1 cellular context compared by ENCODE assay signal in the genomic region with DNA sequence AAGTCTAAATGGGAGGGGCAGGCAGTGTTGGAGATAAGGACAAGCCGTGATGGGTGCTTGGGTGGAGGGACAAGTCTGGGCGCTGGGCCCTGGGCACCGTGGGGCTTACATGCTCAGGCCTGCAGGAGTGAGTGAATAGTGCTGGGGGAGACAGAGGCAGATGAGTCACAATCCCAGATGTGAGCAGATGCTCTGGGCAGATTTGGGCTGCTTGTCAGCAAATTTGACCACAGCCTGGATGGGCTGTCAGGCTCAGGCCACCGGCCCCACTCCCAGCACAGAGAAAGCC.
TF ChIP-seq lines count a peak whose summit lies in the region.

No MANE protein-coding gene starts in this region.

TF ChIP-seq in HEK293, 187 proteins besides CTCF, POLR2A, EP300 and RAD21 (continued from another document and continues in another):
- TF ChIP-seq, protein P1, sequence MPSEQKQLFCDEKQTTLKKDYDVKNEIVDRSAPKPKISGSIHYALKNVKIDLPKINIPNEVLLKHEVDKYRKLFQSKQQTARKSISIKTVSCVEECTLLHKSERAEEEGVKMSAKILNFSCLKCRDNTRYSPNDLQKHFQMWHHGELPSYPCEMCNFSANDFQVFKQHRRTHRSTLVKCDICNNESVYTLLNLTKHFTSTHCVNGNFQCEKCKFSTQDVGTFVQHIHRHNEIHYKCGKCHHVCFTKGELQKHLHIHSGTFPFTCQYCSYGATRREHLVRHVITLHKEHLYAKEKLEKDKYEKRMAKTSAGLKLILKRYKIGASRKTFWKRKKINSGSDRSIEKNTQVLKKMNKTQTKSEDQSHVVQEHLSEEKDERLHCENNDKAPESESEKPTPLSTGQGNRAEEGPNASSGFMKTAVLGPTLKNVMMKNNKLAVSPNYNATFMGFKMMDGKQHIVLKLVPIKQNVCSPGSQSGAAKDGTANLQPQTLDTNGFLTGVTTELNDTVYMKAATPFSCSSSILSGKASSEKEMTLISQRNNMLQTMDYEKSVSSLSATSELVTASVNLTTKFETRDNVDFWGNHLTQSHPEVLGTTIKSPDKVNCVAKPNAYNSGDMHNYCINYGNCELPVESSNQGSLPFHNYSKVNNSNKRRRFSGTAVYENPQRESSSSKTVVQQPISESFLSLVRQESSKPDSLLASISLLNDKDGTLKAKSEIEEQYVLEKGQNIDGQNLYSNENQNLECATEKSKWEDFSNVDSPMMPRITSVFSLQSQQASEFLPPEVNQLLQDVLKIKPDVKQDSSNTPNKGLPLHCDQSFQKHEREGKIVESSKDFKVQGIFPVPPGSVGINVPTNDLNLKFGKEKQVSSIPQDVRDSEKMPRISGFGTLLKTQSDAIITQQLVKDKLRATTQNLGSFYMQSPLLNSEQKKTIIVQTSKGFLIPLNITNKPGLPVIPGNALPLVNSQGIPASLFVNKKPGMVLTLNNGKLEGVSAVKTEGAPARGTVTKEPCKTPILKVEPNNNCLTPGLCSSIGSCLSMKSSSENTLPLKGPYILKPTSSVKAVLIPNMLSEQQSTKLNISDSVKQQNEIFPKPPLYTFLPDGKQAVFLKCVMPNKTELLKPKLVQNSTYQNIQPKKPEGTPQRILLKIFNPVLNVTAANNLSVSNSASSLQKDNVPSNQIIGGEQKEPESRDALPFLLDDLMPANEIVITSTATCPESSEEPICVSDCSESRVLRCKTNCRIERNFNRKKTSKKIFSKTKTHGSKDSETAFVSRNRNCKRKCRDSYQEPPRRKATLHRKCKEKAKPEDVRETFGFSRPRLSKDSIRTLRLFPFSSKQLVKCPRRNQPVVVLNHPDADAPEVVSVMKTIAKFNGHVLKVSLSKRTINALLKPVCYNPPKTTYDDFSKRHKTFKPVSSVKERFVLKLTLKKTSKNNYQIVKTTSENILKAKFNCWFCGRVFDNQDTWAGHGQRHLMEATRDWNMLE (tag by site-specific recombination; conservative IDR thresholded peaks at IDR 0.05; ENCODE audit: low read depth): 0 out of 2 replicates have a peak, but pooled peaks have one; percentile 13
- TF ChIP-seq ZNF529 (tag by site-specific recombination; IDR thresholded peaks at IDR 0.05; ENCODE audit: insufficient replicate concordance) (no peak), ZNF112 (tag by site-specific recombination; IDR thresholded peaks at IDR 0.05) (no peak), ZFP41 (tag by site-specific recombination; IDR thresholded peaks at IDR 0.05; ENCODE audit: borderline replicate concordance) (no peak), ZNF157 (tag by site-specific recombination; IDR thresholded peaks at IDR 0.05) (no peak), ZNF777 (tag by site-specific recombination; IDR thresholded peaks at IDR 0.05; ENCODE audit: borderline replicate concordance) (no peak), KLF8 (tag by site-specific recombination; IDR thresholded peaks at IDR 0.05) (no peak), ZNF274 (IDR thresholded peaks at IDR 0.05; ENCODE audit: low read length) (no peak), ZNF274 (tag by site-specific recombination; IDR thresholded peaks at IDR 0.05; ENCODE audit: borderline replicate concordance) (no peak), GLIS1 (tag by site-specific recombination; IDR thresholded peaks at IDR 0.05) (peak; percentile 16; the same call in 1 of the 2 replicates), ZNF366 (tag by site-specific recombination; conservative IDR thresholded peaks at IDR 0.05) (no peak), ZNF600 (tag by site-specific recombination; IDR thresholded peaks at IDR 0.05) (peak; percentile 67), ZNF311 (tag by site-specific recombination; IDR thresholded peaks at IDR 0.05; ENCODE audit: borderline replicate concordance) (no peak), FEZF1 (tag by site-specific recombination; IDR thresholded peaks at IDR 0.05) (no peak), ZEB2 (tag by site-specific recombination; IDR thresholded peaks at IDR 0.05) (peak; percentile 61; the same call in 1 of the 2 replicates), SCRT1 (tag by site-specific recombination; IDR thresholded peaks at IDR 0.05; ENCODE audit: borderline replicate concordance) (no peak), ZNF521 (tag by site-specific recombination; IDR thresholded peaks at IDR 0.05) (no peak), SALL2 (tag by site-specific recombination; IDR thresholded peaks at IDR 0.05; ENCODE audit: borderline replicate concordance) (no peak), GLI4 (tag by site-specific recombination; IDR thresholded peaks at IDR 0.05) (no peak), ZNF266 (tag by site-specific recombination; IDR thresholded peaks at IDR 0.05; ENCODE audit: low read depth) (no peak), ZNF626 (tag by site-specific recombination; IDR thresholded peaks at IDR 0.05) (no peak), ZNF391 (tag by site-specific recombination; IDR thresholded peaks at IDR 0.05; ENCODE audit: borderline replicate concordance, low read depth) (no peak), ZNF501 (tag by site-specific recombination; IDR thresholded peaks at IDR 0.05) (no peak), MEIS1 (CRISPR knock-in tag; IDR thresholded peaks at IDR 0.05; ENCODE audit: borderline replicate concordance) (no peak), ZFP69B (tag by site-specific recombination; IDR thresholded peaks at IDR 0.05) (no peak), ZNF426 (tag by site-specific recombination; IDR thresholded peaks at IDR 0.05) (no peak), ZBTB20 (tag by site-specific recombination; IDR thresholded peaks at IDR 0.05) (peak; percentile 26), BCL11B (tag by site-specific recombination; IDR thresholded peaks at IDR 0.05; ENCODE audit: low read depth) (no peak), ZNF510 (tag by site-specific recombination; IDR thresholded peaks at IDR 0.05; ENCODE audit: insufficient replicate concordance) (no peak), ZNF621 (tag by site-specific recombination; IDR thresholded peaks at IDR 0.05) (no peak), ZNF654 (tag by site-specific recombination; IDR thresholded peaks at IDR 0.05; ENCODE audit: low read depth) (no peak)
- TF ChIP-seq, protein P2, sequence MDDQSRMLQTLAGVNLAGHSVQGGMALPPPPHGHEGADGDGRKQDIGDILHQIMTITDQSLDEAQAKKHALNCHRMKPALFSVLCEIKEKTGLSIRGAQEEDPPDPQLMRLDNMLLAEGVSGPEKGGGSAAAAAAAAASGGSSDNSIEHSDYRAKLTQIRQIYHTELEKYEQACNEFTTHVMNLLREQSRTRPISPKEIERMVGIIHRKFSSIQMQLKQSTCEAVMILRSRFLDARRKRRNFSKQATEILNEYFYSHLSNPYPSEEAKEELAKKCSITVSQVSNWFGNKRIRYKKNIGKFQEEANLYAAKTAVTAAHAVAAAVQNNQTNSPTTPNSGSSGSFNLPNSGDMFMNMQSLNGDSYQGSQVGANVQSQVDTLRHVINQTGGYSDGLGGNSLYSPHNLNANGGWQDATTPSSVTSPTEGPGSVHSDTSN (CRISPR knock-in tag; IDR thresholded peaks at IDR 0.05): no peak
- TF ChIP-seq, protein P3, sequence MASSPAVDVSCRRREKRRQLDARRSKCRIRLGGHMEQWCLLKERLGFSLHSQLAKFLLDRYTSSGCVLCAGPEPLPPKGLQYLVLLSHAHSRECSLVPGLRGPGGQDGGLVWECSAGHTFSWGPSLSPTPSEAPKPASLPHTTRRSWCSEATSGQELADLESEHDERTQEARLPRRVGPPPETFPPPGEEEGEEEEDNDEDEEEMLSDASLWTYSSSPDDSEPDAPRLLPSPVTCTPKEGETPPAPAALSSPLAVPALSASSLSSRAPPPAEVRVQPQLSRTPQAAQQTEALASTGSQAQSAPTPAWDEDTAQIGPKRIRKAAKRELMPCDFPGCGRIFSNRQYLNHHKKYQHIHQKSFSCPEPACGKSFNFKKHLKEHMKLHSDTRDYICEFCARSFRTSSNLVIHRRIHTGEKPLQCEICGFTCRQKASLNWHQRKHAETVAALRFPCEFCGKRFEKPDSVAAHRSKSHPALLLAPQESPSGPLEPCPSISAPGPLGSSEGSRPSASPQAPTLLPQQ (tag by site-specific recombination; IDR thresholded peaks at IDR 0.05): peak; percentile 62; the same call in 1 of the 2 replicates
- TF ChIP-seq, protein P4, sequence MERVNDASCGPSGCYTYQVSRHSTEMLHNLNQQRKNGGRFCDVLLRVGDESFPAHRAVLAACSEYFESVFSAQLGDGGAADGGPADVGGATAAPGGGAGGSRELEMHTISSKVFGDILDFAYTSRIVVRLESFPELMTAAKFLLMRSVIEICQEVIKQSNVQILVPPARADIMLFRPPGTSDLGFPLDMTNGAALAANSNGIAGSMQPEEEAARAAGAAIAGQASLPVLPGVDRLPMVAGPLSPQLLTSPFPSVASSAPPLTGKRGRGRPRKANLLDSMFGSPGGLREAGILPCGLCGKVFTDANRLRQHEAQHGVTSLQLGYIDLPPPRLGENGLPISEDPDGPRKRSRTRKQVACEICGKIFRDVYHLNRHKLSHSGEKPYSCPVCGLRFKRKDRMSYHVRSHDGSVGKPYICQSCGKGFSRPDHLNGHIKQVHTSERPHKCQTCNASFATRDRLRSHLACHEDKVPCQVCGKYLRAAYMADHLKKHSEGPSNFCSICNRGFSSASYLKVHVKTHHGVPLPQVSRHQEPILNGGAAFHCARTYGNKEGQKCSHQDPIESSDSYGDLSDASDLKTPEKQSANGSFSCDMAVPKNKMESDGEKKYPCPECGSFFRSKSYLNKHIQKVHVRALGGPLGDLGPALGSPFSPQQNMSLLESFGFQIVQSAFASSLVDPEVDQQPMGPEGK (tag by site-specific recombination; IDR thresholded peaks at IDR 0.05): peak; percentile 66
- TF ChIP-seq, protein P5, sequence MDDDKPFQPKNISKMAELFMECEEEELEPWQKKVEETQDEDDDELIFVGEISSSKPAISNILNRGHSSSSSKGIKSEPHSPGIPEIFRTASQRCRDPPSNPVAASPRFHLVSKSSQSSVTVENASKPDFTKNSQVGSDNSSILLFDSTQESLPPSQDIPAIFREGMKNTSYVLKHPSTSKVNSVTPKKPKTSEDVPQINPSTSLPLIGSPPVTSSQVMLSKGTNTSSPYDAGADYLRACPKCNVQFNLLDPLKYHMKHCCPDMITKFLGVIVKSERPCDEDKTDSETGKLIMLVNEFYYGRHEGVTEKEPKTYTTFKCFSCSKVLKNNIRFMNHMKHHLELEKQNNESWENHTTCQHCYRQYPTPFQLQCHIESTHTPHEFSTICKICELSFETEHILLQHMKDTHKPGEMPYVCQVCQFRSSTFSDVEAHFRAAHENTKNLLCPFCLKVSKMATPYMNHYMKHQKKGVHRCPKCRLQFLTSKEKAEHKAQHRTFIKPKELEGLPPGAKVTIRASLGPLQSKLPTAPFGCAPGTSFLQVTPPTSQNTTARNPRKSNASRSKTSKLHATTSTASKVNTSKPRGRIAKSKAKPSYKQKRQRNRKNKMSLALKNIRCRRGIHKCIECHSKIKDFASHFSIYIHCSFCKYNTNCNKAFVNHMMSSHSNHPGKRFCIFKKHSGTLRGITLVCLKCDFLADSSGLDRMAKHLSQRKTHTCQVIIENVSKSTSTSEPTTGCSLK (tag by site-specific recombination; IDR thresholded peaks at IDR 0.05): no peak
- TF ChIP-seq, protein P6, sequence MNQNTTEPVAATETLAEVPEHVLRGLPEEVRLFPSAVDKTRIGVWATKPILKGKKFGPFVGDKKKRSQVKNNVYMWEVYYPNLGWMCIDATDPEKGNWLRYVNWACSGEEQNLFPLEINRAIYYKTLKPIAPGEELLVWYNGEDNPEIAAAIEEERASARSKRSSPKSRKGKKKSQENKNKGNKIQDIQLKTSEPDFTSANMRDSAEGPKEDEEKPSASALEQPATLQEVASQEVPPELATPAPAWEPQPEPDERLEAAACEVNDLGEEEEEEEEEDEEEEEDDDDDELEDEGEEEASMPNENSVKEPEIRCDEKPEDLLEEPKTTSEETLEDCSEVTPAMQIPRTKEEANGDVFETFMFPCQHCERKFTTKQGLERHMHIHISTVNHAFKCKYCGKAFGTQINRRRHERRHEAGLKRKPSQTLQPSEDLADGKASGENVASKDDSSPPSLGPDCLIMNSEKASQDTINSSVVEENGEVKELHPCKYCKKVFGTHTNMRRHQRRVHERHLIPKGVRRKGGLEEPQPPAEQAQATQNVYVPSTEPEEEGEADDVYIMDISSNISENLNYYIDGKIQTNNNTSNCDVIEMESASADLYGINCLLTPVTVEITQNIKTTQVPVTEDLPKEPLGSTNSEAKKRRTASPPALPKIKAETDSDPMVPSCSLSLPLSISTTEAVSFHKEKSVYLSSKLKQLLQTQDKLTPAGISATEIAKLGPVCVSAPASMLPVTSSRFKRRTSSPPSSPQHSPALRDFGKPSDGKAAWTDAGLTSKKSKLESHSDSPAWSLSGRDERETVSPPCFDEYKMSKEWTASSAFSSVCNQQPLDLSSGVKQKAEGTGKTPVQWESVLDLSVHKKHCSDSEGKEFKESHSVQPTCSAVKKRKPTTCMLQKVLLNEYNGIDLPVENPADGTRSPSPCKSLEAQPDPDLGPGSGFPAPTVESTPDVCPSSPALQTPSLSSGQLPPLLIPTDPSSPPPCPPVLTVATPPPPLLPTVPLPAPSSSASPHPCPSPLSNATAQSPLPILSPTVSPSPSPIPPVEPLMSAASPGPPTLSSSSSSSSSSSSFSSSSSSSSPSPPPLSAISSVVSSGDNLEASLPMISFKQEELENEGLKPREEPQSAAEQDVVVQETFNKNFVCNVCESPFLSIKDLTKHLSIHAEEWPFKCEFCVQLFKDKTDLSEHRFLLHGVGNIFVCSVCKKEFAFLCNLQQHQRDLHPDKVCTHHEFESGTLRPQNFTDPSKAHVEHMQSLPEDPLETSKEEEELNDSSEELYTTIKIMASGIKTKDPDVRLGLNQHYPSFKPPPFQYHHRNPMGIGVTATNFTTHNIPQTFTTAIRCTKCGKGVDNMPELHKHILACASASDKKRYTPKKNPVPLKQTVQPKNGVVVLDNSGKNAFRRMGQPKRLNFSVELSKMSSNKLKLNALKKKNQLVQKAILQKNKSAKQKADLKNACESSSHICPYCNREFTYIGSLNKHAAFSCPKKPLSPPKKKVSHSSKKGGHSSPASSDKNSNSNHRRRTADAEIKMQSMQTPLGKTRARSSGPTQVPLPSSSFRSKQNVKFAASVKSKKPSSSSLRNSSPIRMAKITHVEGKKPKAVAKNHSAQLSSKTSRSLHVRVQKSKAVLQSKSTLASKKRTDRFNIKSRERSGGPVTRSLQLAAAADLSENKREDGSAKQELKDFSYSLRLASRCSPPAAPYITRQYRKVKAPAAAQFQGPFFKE (tag by site-specific recombination; IDR thresholded peaks at IDR 0.05; ENCODE audit: borderline replicate concordance): no peak
- TF ChIP-seq, protein P7, sequence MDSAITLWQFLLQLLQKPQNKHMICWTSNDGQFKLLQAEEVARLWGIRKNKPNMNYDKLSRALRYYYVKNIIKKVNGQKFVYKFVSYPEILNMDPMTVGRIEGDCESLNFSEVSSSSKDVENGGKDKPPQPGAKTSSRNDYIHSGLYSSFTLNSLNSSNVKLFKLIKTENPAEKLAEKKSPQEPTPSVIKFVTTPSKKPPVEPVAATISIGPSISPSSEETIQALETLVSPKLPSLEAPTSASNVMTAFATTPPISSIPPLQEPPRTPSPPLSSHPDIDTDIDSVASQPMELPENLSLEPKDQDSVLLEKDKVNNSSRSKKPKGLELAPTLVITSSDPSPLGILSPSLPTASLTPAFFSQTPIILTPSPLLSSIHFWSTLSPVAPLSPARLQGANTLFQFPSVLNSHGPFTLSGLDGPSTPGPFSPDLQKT (IDR thresholded peaks at IDR 0.05; ENCODE audit: borderline replicate concordance, low read depth, low read length): no peak
- TF ChIP-seq, protein P8, sequence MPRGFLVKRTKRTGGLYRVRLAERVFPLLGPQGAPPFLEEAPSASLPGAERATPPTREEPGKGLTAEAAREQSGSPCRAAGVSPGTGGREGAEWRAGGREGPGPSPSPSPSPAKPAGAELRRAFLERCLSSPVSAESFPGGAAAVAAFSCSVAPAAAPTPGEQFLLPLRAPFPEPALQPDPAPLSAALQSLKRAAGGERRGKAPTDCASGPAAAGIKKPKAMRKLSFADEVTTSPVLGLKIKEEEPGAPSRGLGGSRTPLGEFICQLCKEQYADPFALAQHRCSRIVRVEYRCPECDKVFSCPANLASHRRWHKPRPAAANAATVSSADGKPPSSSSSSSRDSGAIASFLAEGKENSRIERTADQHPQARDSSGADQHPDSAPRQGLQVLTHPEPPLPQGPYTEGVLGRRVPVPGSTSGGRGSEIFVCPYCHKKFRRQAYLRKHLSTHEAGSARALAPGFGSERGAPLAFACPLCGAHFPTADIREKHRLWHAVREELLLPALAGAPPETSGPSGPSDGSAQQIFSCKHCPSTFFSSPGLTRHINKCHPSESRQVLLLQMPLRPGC (tag by site-specific recombination; IDR thresholded peaks at IDR 0.05): 0 out of 2 replicates have a peak, but pooled peaks have one; percentile 16
